ENCODE assay signal across 1 cellular context in genomic region chr4:111510535-111510934, GRCh38.
TF ChIP-seq lines count a peak whose summit lies in the region.

No MANE protein-coding gene starts in this region.

TF ChIP-seq in SK-N-SH treated with all-trans-retinoic acid at 6 μM for 48 hours, 23 proteins besides CTCF, POLR2A, EP300 and RAD21 (continued from another document):
- no peak for TF ChIP-seq PATZ1 (CRISPR knock-in tag; IDR thresholded peaks at IDR 0.05; ENCODE audit: borderline replicate concordance)
- TF ChIP-seq ZNF565 (CRISPR knock-in tag; conservative IDR thresholded peaks at IDR 0.05; ENCODE audit: low read depth): no peak
- TF ChIP-seq POU6F1 (CRISPR knock-in tag; IDR thresholded peaks at IDR 0.05; ENCODE audit: borderline replicate concordance, low read depth): no peak
- no peak for TF ChIP-seq PPARA (CRISPR knock-in tag; IDR thresholded peaks at IDR 0.05; ENCODE audit: borderline replicate concordance)
- no peak for TF ChIP-seq GLIS3 (CRISPR knock-in tag; IDR thresholded peaks at IDR 0.05)
